In genomic region chr5:172683264-172683663, GRCh38 we compare ENCODE assay signal across 14 cellular contexts. TPM values are rescaled to one million over a fixed set of nuclear protein-coding genes. Genes with fewer than 3 reads are reported as not detected.
A peak's percentile ranks its signal among the peaks of the same experiment; 100 is the strongest.
DNase-seq lines count a peak whose midpoint lies in the region; ATAC-seq lines count a peak whose summit lies in the region.
"Had no signal": no experiment of that assay in that cellular context is flagged by ENCODE, and none has a peak within 500 bp of the region (broad histone marks: within the 10 kb centered on the region; RNA-seq: fewer than 3 reads in every experiment).

No MANE protein-coding gene starts in this region.

- intact Hi-C loops in activated CD4-positive, alpha-beta memory T cell treated with anti-CD3 and anti-CD28 coated beads for 36 hours (cut with micrococcal nuclease): no loop called here
- intact Hi-C loops in Right ventricle myocardium inferior (cut with DNase I): no loop called here

- POLR2A ChIA-PET in activated CD4-positive, alpha-beta memory T cell treated with anti-CD3 and anti-CD28 coated beads for 36 hours (lab: Charles Lee): no interaction called here

- H3K4me1 Mint-ChIP-seq in T-helper 1 cell treated with Interleukin-12 subunit alpha and Interleukin-12 subunit beta and Interleukin-4 antibody, amounts not matched to agents 30 μg/mL and 1 μg/mL, for 36 hours (ENCODE audit: low read depth): peaks cover 2% of the 10 kb centered on the region
- peaks cover 10% of the 10 kb centered on the region for H3K4me1 Mint-ChIP-seq in activated CD4-positive, alpha-beta memory T cell treated with anti-CD3 and anti-CD28 coated beads for 36 hours (ENCODE audit: low read depth)
- peaks cover 10% of the 10 kb centered on the region for H3K4me1 Mint-ChIP-seq in stimulated activated memory B cell treated with anti-CD40 and anti-IgM and Interleukin-4, amounts not matched to agents 10 μg/mL and 1 μg/mL and 100 μg/mL, for 72 hours

- H3K4me3 Mint-ChIP-seq in T-helper 1 cell treated with Interleukin-12 subunit alpha and Interleukin-12 subunit beta and Interleukin-4 antibody, amounts not matched to agents 30 μg/mL and 1 μg/mL, for 36 hours: peak overlapping the region; percentile 48
- H3K4me3 Mint-ChIP-seq in activated CD4-positive, alpha-beta memory T cell treated with anti-CD3 and anti-CD28 coated beads for 36 hours: peak overlapping the region; percentile 25
- H3K4me3 Mint-ChIP-seq in stimulated activated memory B cell treated with anti-CD40 and anti-IgM and Interleukin-4, amounts not matched to agents 10 μg/mL and 1 μg/mL and 100 μg/mL, for 72 hours: peak overlapping the region; percentile 32

- peak; percentile 18 for ATAC-seq in stimulated activated memory B cell treated with anti-CD40 and anti-IgM and Interleukin-4, amounts not matched to agents 10 μg/mL and 1 μg/mL and 100 μg/mL, for 72 hours
- ATAC-seq in HG02885 (IDR thresholded peaks at IDR 0.05; ENCODE audit: poor library complexity, unreplicated experiment) (no peak), Right ventricle myocardium inferior (no peak)
- ATAC-seq: PC-3 had no signal

- no peaks in the 10 kb centered on the region for H3K9me3 Mint-ChIP-seq in T-helper 1 cell treated with Interleukin-12 subunit alpha and Interleukin-12 subunit beta and Interleukin-4 antibody, amounts not matched to agents 30 μg/mL and 1 μg/mL, for 36 hours
- no peaks in the 10 kb centered on the region for H3K9me3 Mint-ChIP-seq in activated CD4-positive, alpha-beta memory T cell treated with anti-CD3 and anti-CD28 coated beads for 36 hours
- peaks cover 4% of the 10 kb centered on the region for H3K9me3 Mint-ChIP-seq in stimulated activated memory B cell treated with anti-CD40 and anti-IgM and Interleukin-4, amounts not matched to agents 10 μg/mL and 1 μg/mL and 100 μg/mL, for 72 hours

- H3K27ac Mint-ChIP-seq in T-helper 1 cell treated with Interleukin-12 subunit alpha and Interleukin-12 subunit beta and Interleukin-4 antibody, amounts not matched to agents 30 μg/mL and 1 μg/mL, for 36 hours: no peak overlapping the region
- no peak overlapping the region for H3K27ac Mint-ChIP-seq in activated CD4-positive, alpha-beta memory T cell treated with anti-CD3 and anti-CD28 coated beads for 36 hours
- no peak overlapping the region for H3K27ac Mint-ChIP-seq in stimulated activated memory B cell treated with anti-CD40 and anti-IgM and Interleukin-4, amounts not matched to agents 10 μg/mL and 1 μg/mL and 100 μg/mL, for 72 hours

- H3K36me3 Mint-ChIP-seq in T-helper 1 cell treated with Interleukin-12 subunit alpha and Interleukin-12 subunit beta and Interleukin-4 antibody, amounts not matched to agents 30 μg/mL and 1 μg/mL, for 36 hours (ENCODE audit: low read depth): no peaks in the 10 kb centered on the region
- H3K36me3 Mint-ChIP-seq in activated CD4-positive, alpha-beta memory T cell treated with anti-CD3 and anti-CD28 coated beads for 36 hours: no peaks in the 10 kb centered on the region
- peaks cover 6% of the 10 kb centered on the region for H3K36me3 Mint-ChIP-seq in stimulated activated memory B cell treated with anti-CD40 and anti-IgM and Interleukin-4, amounts not matched to agents 10 μg/mL and 1 μg/mL and 100 μg/mL, for 72 hours

- DNase-seq in T-helper 1 cell: no peak
- no peak for DNase-seq in activated CD4-positive, alpha-beta memory T cell treated with anti-CD3 and anti-CD28 coated beads for 36 hours
- DNase-seq in iPS-NIHi7 (ENCODE audit: extremely low spot score): peak; percentile 49
- DNase-seq in cerebellar cortex (ENCODE audit: low spot score): no peak
- no peak for DNase-seq in Right ventricle myocardium inferior (ENCODE audit: missing footprints)
- DNase-seq: COR-L47, midbrain, NCI-H187 treated with DMSO at 0.1 percent for 48 hours, NCI-H510A treated with DMSO at 0.1 percent for 48 hours, PC-3, posterior cingulate gyrus had no signal

- peaks cover 19% of the 10 kb centered on the region for H3K27me3 Mint-ChIP-seq in T-helper 1 cell treated with Interleukin-12 subunit alpha and Interleukin-12 subunit beta and Interleukin-4 antibody, amounts not matched to agents 30 μg/mL and 1 μg/mL, for 36 hours (ENCODE audit: low read depth)
- peaks cover 3% of the 10 kb centered on the region for H3K27me3 Mint-ChIP-seq in activated CD4-positive, alpha-beta memory T cell treated with anti-CD3 and anti-CD28 coated beads for 36 hours
- peaks cover 12% of the 10 kb centered on the region for H3K27me3 Mint-ChIP-seq in stimulated activated memory B cell treated with anti-CD40 and anti-IgM and Interleukin-4, amounts not matched to agents 10 μg/mL and 1 μg/mL and 100 μg/mL, for 72 hours

- CTCF ChIA-PET in activated CD4-positive, alpha-beta memory T cell treated with anti-CD3 and anti-CD28 coated beads for 36 hours (lab: Charles Lee): interaction anchor here (3.9 kb wide), 1 partner anchor 14 kb away, joined by 19 read pairs; no protein-coding TSS in a partner anchor

RNA-seq across cellular contexts. Expression of gene NEURL1B, which starts 42.2 kb away (rescaled TPM):
- under 1 TPM; 0.29 to 0.38 TPM for total RNA-seq in activated CD4-positive, alpha-beta memory T cell treated with anti-CD3 and anti-CD28 coated beads for 36 hours
- 37.1 TPM for total RNA-seq in Right ventricle myocardium inferior

Comparison
In these comparisons a context has a peak if more than half of its experiments do, and no peak if none do; other contexts are left out.
1. RNA of gene NEURL1B, which starts 42.2 kb away (total RNA-seq): 37.1 TPM in Right ventricle myocardium inferior (single experiment); 0.29 to 0.38 TPM in activated CD4-positive, alpha-beta memory T cell treated with anti-CD3 and anti-CD28 coated beads for 36 hours; every median in the first group is over 10 times any median in the second.
2. Peak in every context shown above with its lines, with median percentiles within 50 percentile points of each other: H3K4me3 Mint-ChIP-seq.